Comparison of ENCODE assay signal across 10 cellular contexts in the genomic region with DNA sequence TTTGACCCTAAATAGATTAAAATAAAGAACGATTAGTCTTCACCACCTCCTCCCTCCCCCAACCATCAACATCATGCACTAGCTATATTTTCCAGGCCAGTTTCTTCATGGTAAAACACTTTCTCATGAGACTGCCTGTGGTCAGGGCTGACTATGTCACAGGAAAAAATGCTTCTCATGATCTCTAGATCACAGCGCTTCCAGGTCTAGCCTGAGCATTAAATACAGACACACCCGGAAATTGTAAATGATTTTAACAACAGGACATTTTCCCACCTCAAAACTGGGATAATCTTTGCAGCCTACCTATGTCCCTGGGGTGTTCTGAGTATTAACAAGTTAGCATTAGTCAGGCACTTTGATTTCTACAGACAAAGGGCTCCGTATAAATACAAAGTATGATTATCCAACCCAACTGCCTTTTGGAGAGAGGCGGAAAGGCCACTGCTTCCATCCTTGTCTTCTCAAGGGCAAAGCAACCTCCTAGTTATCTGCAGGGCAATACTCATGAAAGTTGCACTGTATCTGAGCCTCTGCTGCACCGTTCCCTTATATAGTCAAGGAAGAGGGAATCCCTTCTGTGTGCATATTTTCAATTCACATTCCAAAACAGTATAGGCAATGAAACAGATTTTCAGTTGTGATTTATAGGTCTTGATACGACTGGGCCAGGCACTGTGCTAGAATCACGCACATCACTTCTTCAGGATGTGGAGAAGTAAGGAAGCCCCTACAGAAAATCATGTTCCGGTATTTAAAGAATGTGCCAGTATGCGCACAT.
A peak's percentile ranks its signal among the peaks of the same experiment; 100 is the strongest.
DNase-seq lines count a peak whose midpoint lies in the region; ATAC-seq, FAIRE-seq and TF ChIP-seq lines count a peak whose summit lies in the region.
"Had no signal": no experiment of that assay in that cellular context is flagged by ENCODE, and none has a peak within 500 bp of the region (broad histone marks: within the 10 kb centered on the region; RNA-seq: fewer than 3 reads in every experiment).

No MANE protein-coding gene starts in this region.

- POLR2A ChIA-PET in OCI-LY7 (lab: Charles Lee) = interaction anchor here (0.6 to 1.4 kb wide), 7 partner anchors 9 to 284 kb away, joined by 3 to 5 read pairs (median 3); no protein-coding TSS in a partner anchor
- POLR2A ChIA-PET in K562 (lab: Yijun Ruan, JAX) = interaction anchor here (1.0 kb wide), 1 partner anchor 9 kb away, joined by 3 read pairs; no protein-coding TSS in a partner anchor

- H3K9me3 ChIP-seq in OCI-LY7 (ENCODE audit: low read length) = no peaks in the 10 kb centered on the region
- no peaks in the 10 kb centered on the region for H3K9me3 ChIP-seq in K562 (replicated peaks; ENCODE audit: control insufficient read depth, insufficient read depth, low read depth, low read length)
- H3K9me3 ChIP-seq in mucosa of descending colon = no peaks in the 10 kb centered on the region

- peak overlapping the region; percentile 85 for H3K4me3 ChIP-seq in OCI-LY7 (ENCODE audit: low read depth, low read length, poor library complexity, severe bottlenecking)
- H3K4me3 ChIP-seq in K562 = peak overlapping the region; percentile 12; the same call in 1 of the 2 replicates
- H3K4me3 ChIP-seq in mucosa of descending colon = no peak overlapping the region

- peaks cover 5% of the 10 kb centered on the region for H3K36me3 ChIP-seq in OCI-LY7 (ENCODE audit: insufficient read depth, low read length)
- no peaks in the 10 kb centered on the region for H3K36me3 ChIP-seq in K562 (ENCODE audit: control insufficient read depth, insufficient read depth, low read length)
- H3K36me3 ChIP-seq in mucosa of descending colon (ENCODE audit: low read depth) = no peaks in the 10 kb centered on the region

- no peaks in the 10 kb centered on the region for H3K27me3 ChIP-seq in K562 (ENCODE audit: control insufficient read depth in 2 of 2, insufficient read depth in 2 of 2, low read length in 2 of 2)

- H3K79me2 ChIP-seq in OCI-LY7 (ENCODE audit: insufficient read depth, low read depth, low read length) = peaks cover 88% of the 10 kb centered on the region
- peaks cover 57% of the 10 kb centered on the region for H3K79me2 ChIP-seq in K562 (ENCODE audit: control insufficient read depth, insufficient read depth, low read length)

- TF ChIP-seq CTCF in OCI-LY7 (conservative IDR thresholded peaks at IDR 0.05; ENCODE audit: low read length) = no peak
- no peak for TF ChIP-seq CTCF in K562 (IDR thresholded peaks at IDR 0.05 in 2 of 3, conservative IDR thresholded peaks at IDR 0.05 in 1 of 3; ENCODE audit: insufficient read depth in 2 of 3, low read depth in 1 of 3, low read length in 3 of 3)
- no peak for TF ChIP-seq CTCF in mucosa of descending colon (IDR thresholded peaks at IDR 0.05)

- peak; percentile 64 for FAIRE-seq in K562 (lab: Jason Lieb, UNC)

- peak overlapping the region in 1 of 2 experiments; percentile 74; a peak in 2 of 4 replicates for H3K9ac ChIP-seq in K562 (ENCODE audit: insufficient read depth in 1 of 2, low read depth in 2 of 2, low read length in 2 of 2)

- BruUV-seq in OCI-LY7 (replicated peaks; lab: Mats Ljungman, UMichigan) (no TSS peak), K562 (replicated peaks; lab: Mats Ljungman, UMichigan) (no TSS peak)

- TF ChIP-seq RAD21 in K562 (CRISPR knock-in tag; conservative IDR thresholded peaks at IDR 0.05 in 1 of 2, IDR thresholded peaks at IDR 0.05 in 1 of 2) = no peak

- H3K4me2 ChIP-seq in OCI-LY7 (ENCODE audit: low read length) (peak overlapping the region; percentile 92), K562 (ENCODE audit: insufficient read depth, low read length) (peak overlapping the region; percentile 64)

- no peak for TF ChIP-seq EP300 in K562 (IDR thresholded peaks at IDR 0.05; ENCODE audit: low read length)

- no peaks in the 10 kb centered on the region for H3K9me1 ChIP-seq in K562 (ENCODE audit: control insufficient read depth, insufficient read depth, low read length)

- no peaks in the 10 kb centered on the region for H3K9me2 ChIP-seq in OCI-LY7 (ENCODE audit: insufficient read depth, low read length)

- TF ChIP-seq POLR2A in K562 (conservative IDR thresholded peaks at IDR 0.05) = no peak

- DNase-seq in A172 (ENCODE audit: low spot score) (peak; percentile 21), OCI-LY7 (ENCODE audit: low spot score) (peak; percentile 44), K562 (ENCODE audit: extremely low read depth in 1 of 4, low spot score in 3 of 4) (peak in 2 of 4 experiments; percentile 13 to 33), mucosa of descending colon (no peak), NCI-H82 (lab: John Stamatoyannopoulos, UW) (no peak), NCI-H82 treated with DMSO at 0.1 percent for 48 hours (lab: John Stamatoyannopoulos, UW; ENCODE audit: unreplicated experiment) (no peak), HPDE6-E6E7 (ENCODE audit: extremely low spot score) (no peak)
- DNase-seq: kidney, NCI-H2171 had no signal

- H4K20me1 ChIP-seq in OCI-LY7 (ENCODE audit: insufficient read depth, low read length) = 0 out of 2 replicates have a peak, but pooled peaks cover 4% of the 10 kb centered on the region
- no peaks in the 10 kb centered on the region for H4K20me1 ChIP-seq in K562 (replicated peaks; ENCODE audit: control insufficient read depth, insufficient read depth, low read length)

- in situ Hi-C loops in K562 (cut with MboI) = no loop called here

- WGBS in K562 (ENCODE audit: insufficient coverage, low coverage, missing lambda C conversion rate) = 21% methylated on average over 10 of the region's 10 CpGs

- H3K4me1 ChIP-seq in OCI-LY7 (ENCODE audit: insufficient read depth, low read length, poor library complexity, severe bottlenecking) (peaks cover 59% of the 10 kb centered on the region), K562 (replicated peaks in 1 of 2; ENCODE audit: control insufficient read depth in 2 of 2, insufficient read depth in 2 of 2, low read length in 2 of 2) (peaks cover 0 to 18% of the 10 kb centered on the region in 2 experiments; a peak in 3 of 5 replicates), mucosa of descending colon (ENCODE audit: low read depth) (peaks cover 48% of the 10 kb centered on the region)

- ATAC-seq in K562 (peak; percentile 30), mucosa of descending colon (peak; percentile 44), HG02763 (IDR thresholded peaks at IDR 0.05; ENCODE audit: unreplicated experiment) (no peak)

- H3K27ac ChIP-seq in OCI-LY7 (ENCODE audit: low read depth, low read length, poor library complexity, severe bottlenecking) (peak overlapping the region; percentile 96), K562 (ENCODE audit: extremely low read depth, low read depth, low read length) (peak overlapping the region; percentile 83)

- H2AFZ ChIP-seq in OCI-LY7 (ENCODE audit: low read length) = peak overlapping the region; percentile 6; the same call in 1 of the 2 replicates
- H2AFZ ChIP-seq in K562 (ENCODE audit: low read depth, low read length) = peak overlapping the region; percentile 41; the same call in 1 of the 2 replicates

- intact Hi-C loops in OCI-LY7 (cut with micrococcal nuclease; ENCODE audit: unreplicated experiment) (loop anchor here (2.0 kb wide), 1 partner anchor 63 kb away; no protein-coding TSS in a partner anchor), K562 (cut with micrococcal nuclease) (no loop called here), mucosa of descending colon (cut with DNase I, micrococcal nuclease) (loop anchor here in 1 of 2 donors (10.0 kb wide), 1 partner anchor 177 kb away; no protein-coding TSS in a partner anchor)

- CTCF ChIA-PET in OCI-LY7 (lab: Charles Lee; ENCODE audit: unreplicated experiment) (no interaction called here), K562 (lab: Yijun Ruan, JAX; ENCODE audit: low intra/inter-chr PET ratio) (no interaction called here)

TF ChIP-seq in K562, 482 proteins besides CTCF, POLR2A, EP300 and RAD21 (continues in another document):
- TF ChIP-seq MYC (IDR thresholded peaks at IDR 0.05; ENCODE audit: low read depth, low read length) (no peak), MYC (CRISPR knock-in tag; IDR thresholded peaks at IDR 0.05; ENCODE audit: borderline replicate concordance, low read depth) (no peak), NFIC (IDR thresholded peaks at IDR 0.05) (no peak), BCOR (IDR thresholded peaks at IDR 0.05) (no peak), ZNF24 (IDR thresholded peaks at IDR 0.05) (peak; percentile 68; the same call in 1 of the 2 replicates), HLTF (IDR thresholded peaks at IDR 0.05) (no peak), NCOR1 (IDR thresholded peaks at IDR 0.05) (no peak), ZBED1 (IDR thresholded peaks at IDR 0.05) (no peak), TAF15 (IDR thresholded peaks at IDR 0.05; ENCODE audit: low read depth, low read length) (no peak), GABPA (tag; conservative IDR thresholded peaks at IDR 0.05; ENCODE audit: low read depth) (0 out of 2 replicates have a peak, but pooled peaks have one; percentile 26), DDX20 (tag; IDR thresholded peaks at IDR 0.05; ENCODE audit: low read depth) (no peak), JUN (IDR thresholded peaks at IDR 0.05; ENCODE audit: borderline replicate concordance, low read depth, low read length) (no peak), JUN (CRISPR knock-in tag; IDR thresholded peaks at IDR 0.05; ENCODE audit: borderline replicate concordance) (no peak), ATF7 (IDR thresholded peaks at IDR 0.05) (no peak)
- TF ChIP-seq, protein P1, sequence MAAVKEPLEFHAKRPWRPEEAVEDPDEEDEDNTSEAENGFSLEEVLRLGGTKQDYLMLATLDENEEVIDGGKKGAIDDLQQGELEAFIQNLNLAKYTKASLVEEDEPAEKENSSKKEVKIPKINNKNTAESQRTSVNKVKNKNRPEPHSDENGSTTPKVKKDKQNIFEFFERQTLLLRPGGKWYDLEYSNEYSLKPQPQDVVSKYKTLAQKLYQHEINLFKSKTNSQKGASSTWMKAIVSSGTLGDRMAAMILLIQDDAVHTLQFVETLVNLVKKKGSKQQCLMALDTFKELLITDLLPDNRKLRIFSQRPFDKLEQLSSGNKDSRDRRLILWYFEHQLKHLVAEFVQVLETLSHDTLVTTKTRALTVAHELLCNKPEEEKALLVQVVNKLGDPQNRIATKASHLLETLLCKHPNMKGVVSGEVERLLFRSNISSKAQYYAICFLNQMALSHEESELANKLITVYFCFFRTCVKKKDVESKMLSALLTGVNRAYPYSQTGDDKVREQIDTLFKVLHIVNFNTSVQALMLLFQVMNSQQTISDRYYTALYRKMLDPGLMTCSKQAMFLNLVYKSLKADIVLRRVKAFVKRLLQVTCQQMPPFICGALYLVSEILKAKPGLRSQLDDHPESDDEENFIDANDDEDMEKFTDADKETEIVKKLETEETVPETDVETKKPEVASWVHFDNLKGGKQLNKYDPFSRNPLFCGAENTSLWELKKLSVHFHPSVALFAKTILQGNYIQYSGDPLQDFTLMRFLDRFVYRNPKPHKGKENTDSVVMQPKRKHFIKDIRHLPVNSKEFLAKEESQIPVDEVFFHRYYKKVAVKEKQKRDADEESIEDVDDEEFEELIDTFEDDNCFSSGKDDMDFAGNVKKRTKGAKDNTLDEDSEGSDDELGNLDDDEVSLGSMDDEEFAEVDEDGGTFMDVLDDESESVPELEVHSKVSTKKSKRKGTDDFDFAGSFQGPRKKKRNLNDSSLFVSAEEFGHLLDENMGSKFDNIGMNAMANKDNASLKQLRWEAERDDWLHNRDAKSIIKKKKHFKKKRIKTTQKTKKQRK (IDR thresholded peaks at IDR 0.05; ENCODE audit: borderline replicate concordance, low read depth, low read length) = no peak

Comparison
In these comparisons a context has a peak if more than half of its experiments do, and no peak if none do; other contexts are left out.
1. DNase-seq: peak in A172 (single experiment) and OCI-LY7 (single experiment); none in mucosa of descending colon (0 of 3), NCI-H82 (single experiment), NCI-H82 treated with DMSO at 0.1 percent for 48 hours (single experiment) and HPDE6-E6E7 (single experiment).